8 cellular contexts compared by ENCODE assay signal in genomic region chr2:112884869-112885502, GRCh38. TPM values are rescaled to one million over a fixed set of nuclear protein-coding genes. Genes with fewer than 3 reads are reported as not detected.
DNase-seq lines count a peak whose midpoint lies in the region; ATAC-seq and TF ChIP-seq lines count a peak whose summit lies in the region.

No MANE protein-coding gene starts in this region.

- H3K36me3 ChIP-seq in SU-DHL-6 (ENCODE audit: low read length), result no peaks in the 10 kb centered on the region

- H3K27me3 ChIP-seq in SU-DHL-6 (ENCODE audit: low read length), result no peaks in the 10 kb centered on the region

- no peaks in the 10 kb centered on the region for H4K20me1 ChIP-seq in SU-DHL-6 (ENCODE audit: low read depth, low read length)

- H3K36me3 Mint-ChIP-seq in activated naive CD8-positive, alpha-beta T cell treated with anti-CD3 and anti-CD28 coated beads for 36 hours, result no peaks in the 10 kb centered on the region

- no peaks in the 10 kb centered on the region for H3K27me3 Mint-ChIP-seq in activated naive CD8-positive, alpha-beta T cell treated with anti-CD3 and anti-CD28 coated beads for 36 hours

- no peaks in the 10 kb centered on the region for H3F3A ChIP-seq in SU-DHL-6 (ENCODE audit: insufficient read depth)

- no peak overlapping the region for H3K27ac ChIP-seq in 22Rv1
- H3K27ac ChIP-seq in SU-DHL-6 (ENCODE audit: low read depth, low read length), result peak overlapping the region; percentile 48

- H3K9ac ChIP-seq in SU-DHL-6 (ENCODE audit: low read length), result no peak overlapping the region

- H3K4me2 ChIP-seq in SU-DHL-6 (ENCODE audit: low read depth, low read length, poor library complexity, severe bottlenecking), result no peak overlapping the region

- no peaks in the 10 kb centered on the region for H3K79me2 ChIP-seq in SU-DHL-6 (ENCODE audit: insufficient read depth, low read length)

- ATAC-seq in GM18511 (IDR thresholded peaks at IDR 0.05; ENCODE audit: unreplicated experiment) (peak; percentile 52), HG03469 (IDR thresholded peaks at IDR 0.05; ENCODE audit: unreplicated experiment) (peak; percentile 65)

- peaks cover 18% of the 10 kb centered on the region for H3K4me1 Mint-ChIP-seq in activated naive CD8-positive, alpha-beta T cell treated with anti-CD3 and anti-CD28 coated beads for 36 hours

- H3K9me3 ChIP-seq in SU-DHL-6 (ENCODE audit: insufficient read depth, low read length), result no peaks in the 10 kb centered on the region

- H2AFZ ChIP-seq in SU-DHL-6 (ENCODE audit: low read depth, low read length, severe bottlenecking), result no peak overlapping the region

- DNase-seq in activated naive CD8-positive, alpha-beta T cell treated with anti-CD3 and anti-CD28 coated beads for 36 hours, result peak; percentile 65
- peak; percentile 92 for DNase-seq in iPS-NIHi11 (ENCODE audit: low spot score)
- peak; percentile 82 for DNase-seq in stimulated activated CD4-positive, alpha-beta T cell treated with anti-CD3 and anti-CD28 coated beads, Interleukin-4, amount 100 ng/mL, for 24 hours
- DNase-seq in NCI-H2227 treated with DMSO at 0.1 percent for 48 hours (lab: John Stamatoyannopoulos, UW), result no peak

- H3K9me2 ChIP-seq in SU-DHL-6 (replicated peaks; ENCODE audit: insufficient read depth, low read length), result no peaks in the 10 kb centered on the region

- H3K4me3 Mint-ChIP-seq in activated naive CD8-positive, alpha-beta T cell treated with anti-CD3 and anti-CD28 coated beads for 36 hours, result no peak overlapping the region

- H3K4me3 ChIP-seq in SU-DHL-6 (ENCODE audit: insufficient read depth, low read length, poor library complexity, severe bottlenecking), result no peak overlapping the region

- TF ChIP-seq CTCF in 22Rv1 (IDR thresholded peaks at IDR 0.05) (peak; percentile 91), SU-DHL-6 (IDR thresholded peaks at IDR 0.05; ENCODE audit: insufficient read depth, low read length, poor library complexity, severe bottlenecking) (peak; percentile 86)

- no peak overlapping the region for H3K27ac Mint-ChIP-seq in activated naive CD8-positive, alpha-beta T cell treated with anti-CD3 and anti-CD28 coated beads for 36 hours

- H3K9me3 Mint-ChIP-seq in activated naive CD8-positive, alpha-beta T cell treated with anti-CD3 and anti-CD28 coated beads for 36 hours, result no peaks in the 10 kb centered on the region

RNA-seq across cellular contexts. Expression of gene IL37, which starts 26.0 kb away (rescaled TPM):
- not detected for total RNA-seq in activated naive CD8-positive, alpha-beta T cell treated with anti-CD3 and anti-CD28 coated beads for 36 hours

RNA-seq across cellular contexts. Expression of gene IL1B, which starts 48.4 kb away (rescaled TPM):
- total RNA-seq in activated naive CD8-positive, alpha-beta T cell treated with anti-CD3 and anti-CD28 coated beads for 36 hours, result not detected
